In genomic region chr11:8702598-8702915, GRCh38 we compare ENCODE assay signal across 27 cellular contexts. TPM values are rescaled to one million over a fixed set of nuclear protein-coding genes. Genes with fewer than 3 reads are reported as not detected.
A peak's percentile ranks its signal among the peaks of the same experiment; 100 is the strongest.
DNase-seq lines count a peak whose midpoint lies in the region; ATAC-seq, FAIRE-seq and TF ChIP-seq lines count a peak whose summit lies in the region.
"Had no signal": no experiment of that assay in that cellular context is flagged by ENCODE, and none has a peak within 500 bp of the region (broad histone marks: within the 10 kb centered on the region; RNA-seq: fewer than 3 reads in every experiment).

No MANE protein-coding gene starts in this region.

- no peak overlapping the region for H3K4ac ChIP-seq in neuronal stem cell (ENCODE audit: low read length)

- H3K9me3 Mint-ChIP-seq in MCF 10A (ENCODE audit: unreplicated experiment) (peaks cover 5% of the 10 kb centered on the region), endodermal cell (no peaks in the 10 kb centered on the region), endothelial cell (ENCODE audit: unreplicated experiment) (no peaks in the 10 kb centered on the region)
- H3K9me3 Mint-ChIP-seq in CD8-positive, alpha-beta T cell = no peaks in the 10 kb centered on the region
- H3K9me3 Mint-ChIP-seq: CD8-positive, alpha-beta memory T cell had no signal

- no peak overlapping the region for H2BK15ac ChIP-seq in neuronal stem cell (ENCODE audit: low read length)

- H3K4me3 Mint-ChIP-seq in MCF 10A (ENCODE audit: unreplicated experiment) (no peak overlapping the region), endodermal cell (no peak overlapping the region), endothelial cell (ENCODE audit: unreplicated experiment) (no peak overlapping the region)
- no peak overlapping the region for H3K4me3 Mint-ChIP-seq in CD8-positive, alpha-beta T cell
- H3K4me3 Mint-ChIP-seq: B cell; CD8-positive, alpha-beta memory T cell had no signal

- H3K27me3 Mint-ChIP-seq in MCF 10A (ENCODE audit: insufficient read depth, unreplicated experiment) (no peaks in the 10 kb centered on the region), endodermal cell (ENCODE audit: insufficient read depth) (no peaks in the 10 kb centered on the region), endothelial cell (ENCODE audit: unreplicated experiment) (peaks cover 21% of the 10 kb centered on the region)
- H3K27me3 Mint-ChIP-seq in CD8-positive, alpha-beta T cell (ENCODE audit: low read depth) = no peaks in the 10 kb centered on the region
- H3K27me3 Mint-ChIP-seq: B cell had no signal

- CTCF ChIA-PET in MCF 10A (lab: Yijun Ruan, JAX) = no interaction called here
- CTCF ChIA-PET in CD8-positive, alpha-beta T cell (lab: Charles Lee) = no interaction called here

- no peak for TF ChIP-seq POLR2A in breast epithelium (IDR thresholded peaks at IDR 0.05)

- H3K36me3 ChIP-seq in breast epithelium = no peaks in the 10 kb centered on the region
- H3K36me3 ChIP-seq in endodermal cell (ENCODE audit: control insufficient read depth, insufficient read depth, low read length) = peaks cover 94% of the 10 kb centered on the region
- H3K36me3 ChIP-seq in neuronal stem cell (replicated peaks in 1 of 2; ENCODE audit: control insufficient read depth in 2 of 2, insufficient read depth in 2 of 2, low read length in 2 of 2) = peaks cover 42 to 96% of the 10 kb centered on the region in 2 donors
- H3K36me3 ChIP-seq in CD8-positive, alpha-beta T cell (ENCODE audit: insufficient read depth, low read length) = no peaks in the 10 kb centered on the region
- peaks cover 0 to 5% of the 10 kb centered on the region in 2 donors for H3K36me3 ChIP-seq in small intestine (ENCODE audit: control insufficient read depth in 2 of 2, insufficient read depth in 2 of 2, low read length in 2 of 2)

- TF ChIP-seq CTCF in breast epithelium (IDR thresholded peaks at IDR 0.05) (no peak), MCF 10A (IDR thresholded peaks at IDR 0.05; ENCODE audit: unreplicated experiment) (no peak), endodermal cell (conservative IDR thresholded peaks at IDR 0.05) (no peak), endothelial cell (IDR thresholded peaks at IDR 0.05; ENCODE audit: unreplicated experiment) (no peak)
- TF ChIP-seq CTCF in CD8-positive, alpha-beta T cell (IDR thresholded peaks at IDR 0.05) = no peak

- no peak overlapping the region for H2AFZ ChIP-seq in neuronal stem cell (ENCODE audit: low read length)
- H2AFZ ChIP-seq: PC-9 had no signal

- H4K8ac ChIP-seq in neuronal stem cell (ENCODE audit: low read depth, low read length) = no peak overlapping the region

- H3K36me3 Mint-ChIP-seq in MCF 10A (ENCODE audit: insufficient read depth, unreplicated experiment) (peaks cover 20% of the 10 kb centered on the region), endodermal cell (ENCODE audit: low read depth) (peaks cover 52% of the 10 kb centered on the region), endothelial cell (ENCODE audit: low read depth, unreplicated experiment) (peaks cover 58% of the 10 kb centered on the region)
- H3K36me3 Mint-ChIP-seq in CD8-positive, alpha-beta T cell = no peaks in the 10 kb centered on the region
- H3K36me3 Mint-ChIP-seq: CD8-positive, alpha-beta memory T cell had no signal

- no peak for ATAC-seq in CD8-positive, alpha-beta T cell

- no peak overlapping the region for H3K4me3 ChIP-seq in breast epithelium
- H3K4me3 ChIP-seq in endodermal cell (ENCODE audit: low read length) = no peak overlapping the region
- H3K4me3 ChIP-seq in neuronal stem cell (ENCODE audit: low read length in 2 of 2) = no peak overlapping the region
- H3K4me3 ChIP-seq in CD8-positive, alpha-beta T cell (ENCODE audit: low read depth, low read length) = no peak overlapping the region
- no peak overlapping the region for H3K4me3 ChIP-seq in small intestine (ENCODE audit: low read depth in 1 of 2, low read length in 2 of 2)
- H3K4me3 ChIP-seq: MG63, PC-9 had no signal

- H3K9ac ChIP-seq in endodermal cell (ENCODE audit: extremely low read depth, low read length, poor library complexity, severe bottlenecking) = no peak overlapping the region
- peak overlapping the region; percentile 27 for H3K9ac ChIP-seq in neuronal stem cell (ENCODE audit: low read depth, low read length, poor library complexity)

- H2AK5ac ChIP-seq in neuronal stem cell (ENCODE audit: low read depth, low read length) = no peak overlapping the region

- H4K91ac ChIP-seq in neuronal stem cell (ENCODE audit: low read depth, low read length, poor library complexity) = no peak overlapping the region

- H3K79me1 ChIP-seq in neuronal stem cell (ENCODE audit: low read depth, low read length) = peaks cover 4% of the 10 kb centered on the region

- H3K4me1 ChIP-seq in breast epithelium = peaks cover 5 to 7% of the 10 kb centered on the region in 2 donors
- peaks cover 20% of the 10 kb centered on the region for H3K4me1 ChIP-seq in endodermal cell (ENCODE audit: control insufficient read depth, insufficient read depth, low read length)
- H3K4me1 ChIP-seq in neuronal stem cell (ENCODE audit: control insufficient read depth in 2 of 2, insufficient read depth in 1 of 2, low read depth in 1 of 2, low read length in 2 of 2) = peaks cover 16 to 19% of the 10 kb centered on the region in 2 donors
- H3K4me1 ChIP-seq in CD8-positive, alpha-beta T cell (ENCODE audit: insufficient read depth, low read length) = no peaks in the 10 kb centered on the region
- H3K4me1 ChIP-seq in small intestine (ENCODE audit: control insufficient read depth in 2 of 2, insufficient read depth in 1 of 2, low read depth in 1 of 2, low read length in 1 of 2) = no peaks in the 10 kb centered on the region

- no peak overlapping the region for H2BK5ac ChIP-seq in neuronal stem cell (ENCODE audit: low read length)

- H3K27ac ChIP-seq in breast epithelium (peak overlapping the region; percentile 19 to 98), endodermal cell (ENCODE audit: low read depth, low read length) (no peak overlapping the region), neuronal stem cell (replicated peaks; ENCODE audit: low read length) (no peak overlapping the region), small intestine (ENCODE audit: low read depth in 1 of 2, low read length in 1 of 2) (no peak overlapping the region)
- H3K27ac ChIP-seq in CD8-positive, alpha-beta T cell (ENCODE audit: low read depth, low read length) = no peak overlapping the region
- H3K27ac ChIP-seq: 22Rv1, C4-2B, PC-9 had no signal

- H2BK12ac ChIP-seq in neuronal stem cell (ENCODE audit: low read length) = no peak overlapping the region

- no peak overlapping the region for H3K4me2 ChIP-seq in neuronal stem cell (ENCODE audit: insufficient read depth, low read length, poor library complexity, severe bottlenecking)
- H3K4me2 ChIP-seq: PC-9 had no signal

- no peak overlapping the region for H3K23ac ChIP-seq in neuronal stem cell (ENCODE audit: low read depth, low read length, poor library complexity)

- DNase-seq in breast epithelium (ENCODE audit: low spot score in 2 of 2) (no peak), MCF 10A (ENCODE audit: unreplicated experiment) (no peak), endodermal cell (no peak), neuronal stem cell (ENCODE audit: low spot score) (no peak), endothelial cell (ENCODE audit: low spot score) (no peak), OCI-M2 (lab: John Stamatoyannopoulos, UW; ENCODE audit: unreplicated experiment) (no peak), small intestine (no peak)
- no peak for DNase-seq in CD8-positive, alpha-beta T cell
- DNase-seq: CD8-positive, alpha-beta memory T cell; DMS153; DND-41; H7; KBM-7; MG63; NCI-H1105 treated with DMSO at 0.1 percent for 48 hours; NCI-H2029; NCI-H446 treated with DMSO at 0.1 percent for 48 hours; NCI-H526; NCI-H82; NK-92 treated with Interleukin-12 subunit alpha and Interleukin-12 subunit beta, amount 100 ng/mL, for 24 hours; PC-9; SHP77 had no signal

- BruUV-seq in MCF 10A (replicated peaks; lab: Mats Ljungman, UMichigan) = no TSS peak

- no peak overlapping the region for H3K27ac Mint-ChIP-seq in MCF 10A (ENCODE audit: low read depth, unreplicated experiment)
- peak overlapping the region; percentile 82 for H3K27ac Mint-ChIP-seq in endodermal cell
- H3K27ac Mint-ChIP-seq in endothelial cell (ENCODE audit: unreplicated experiment) = no peak overlapping the region
- H3K27ac Mint-ChIP-seq in CD8-positive, alpha-beta T cell = no peak overlapping the region
- H3K27ac Mint-ChIP-seq: B cell; CD8-positive, alpha-beta memory T cell had no signal

- H3K4me1 Mint-ChIP-seq in MCF 10A (ENCODE audit: insufficient read depth, unreplicated experiment) (no peaks in the 10 kb centered on the region), endodermal cell (peaks cover 41% of the 10 kb centered on the region), endothelial cell (ENCODE audit: unreplicated experiment) (peaks cover 57% of the 10 kb centered on the region)
- H3K4me1 Mint-ChIP-seq in CD8-positive, alpha-beta T cell (ENCODE audit: low read depth) = no peaks in the 10 kb centered on the region
- H3K4me1 Mint-ChIP-seq: CD8-positive, alpha-beta memory T cell had no signal

- POLR2A ChIA-PET in MCF 10A (lab: Yijun Ruan, JAX) = no interaction called here
- POLR2A ChIA-PET in CD8-positive, alpha-beta T cell (lab: Charles Lee) = no interaction called here

- H2BK120ac ChIP-seq in neuronal stem cell (ENCODE audit: low read depth, low read length) = no peak overlapping the region

- WGBS in endodermal cell (ENCODE audit: insufficient coverage in 1 of 2, insufficient read length in 1 of 2), 2 experiments = 94 to 96% methylated on average over 7 to 14 of the region's 14 CpGs
- no CpG with 5 or more reads among the region's 14 CpGs for WGBS in neuronal stem cell (ENCODE audit: extremely low coverage in 2 of 2, insufficient read length in 2 of 2, insufficient replicate concordance in 1 of 2), 2 donors
- 87 to 91% (median 90%) methylated on average over 14 of the region's 14 CpGs for WGBS in small intestine, 3 donors

- H3K27me3 ChIP-seq in breast epithelium (no peaks in the 10 kb centered on the region), endodermal cell (ENCODE audit: control insufficient read depth, insufficient read depth, low read length, poor library complexity, severe bottlenecking) (no peaks in the 10 kb centered on the region), neuronal stem cell (ENCODE audit: control insufficient read depth in 3 of 3, insufficient read depth in 3 of 3, low read depth in 1 of 3, low read length in 3 of 3) (no peaks in the 10 kb centered on the region), small intestine (ENCODE audit: control insufficient read depth in 2 of 2, insufficient read depth in 2 of 2, low read length in 2 of 2) (no peaks in the 10 kb centered on the region)
- H3K27me3 ChIP-seq in CD8-positive, alpha-beta T cell (ENCODE audit: insufficient read depth, low read length) = no peaks in the 10 kb centered on the region
- H3K27me3 ChIP-seq: MG63 had no signal

- H3K9me3 ChIP-seq in breast epithelium (no peaks in the 10 kb centered on the region), endodermal cell (ENCODE audit: control insufficient read depth, low read length) (no peaks in the 10 kb centered on the region), neuronal stem cell (replicated peaks in 1 of 2; ENCODE audit: control insufficient read depth in 2 of 2, insufficient read depth in 1 of 2, low read depth in 1 of 2, low read length in 2 of 2) (no peaks in the 10 kb centered on the region), small intestine (ENCODE audit: control insufficient read depth, low read depth) (no peaks in the 10 kb centered on the region)
- H3K9me3 ChIP-seq in CD8-positive, alpha-beta T cell (ENCODE audit: low read length) = no peaks in the 10 kb centered on the region
- H3K9me3 ChIP-seq: MG63 had no signal

- FAIRE-seq in small intestine (lab: Jason Lieb, UNC) = no peak
- FAIRE-seq: GM19239, HTR-8/SVneo had no signal

- no peak overlapping the region for H3K14ac ChIP-seq in neuronal stem cell (ENCODE audit: low read length)

- no peak overlapping the region for H3K18ac ChIP-seq in neuronal stem cell (ENCODE audit: low read length)

- intact Hi-C loops in breast epithelium (cut with DNase I; ENCODE audit: low total_unique reads) (loop anchor here (5.0 kb wide), 1 partner anchor 160 kb away; no protein-coding TSS in a partner anchor), MCF 10A (cut with micrococcal nuclease) (no loop called here)
- intact Hi-C loops in CD8-positive, alpha-beta T cell (cut with DNase I, micrococcal nuclease) = no loop called here

RNA-seq across cellular contexts. Expression of gene RPL27A, which starts 20.0 kb away (rescaled TPM):
- total RNA-seq in breast epithelium (1,000 to 10,000 TPM in 2 of 3 donors, 100 to 1,000 TPM in 1; 907 to 1,119 (median 1,000) TPM), MCF 10A (2022) (1,377 TPM in 2 replicates), endodermal cell (1,000 to 10,000 TPM; 1,114 to 1,791 TPM), endothelial cell (ENCODE audit: unreplicated experiment) (1,456 TPM)
- 2,532 TPM for polyA plus RNA-seq in endodermal cell (2013, experiment 1 of 2)
- polyA plus RNA-seq in endodermal cell (2013, experiment 2 of 2) = 2,350 TPM
- polyA plus RNA-seq in neuronal stem cell (2013, experiment 1 of 2) = 2,211 TPM
- polyA plus RNA-seq in neuronal stem cell (2013, experiment 2 of 2) = 2,173 TPM
- 1,000 to 10,000 TPM; 1,595 to 1,676 TPM for total RNA-seq in CD8-positive, alpha-beta T cell
- polyA plus RNA-seq in small intestine = 1,000 to 10,000 TPM; 2,503 to 4,316 (median 3,232) TPM

RNA-seq across cellular contexts. Expression of gene TRIM66, which starts 20.1 kb away (rescaled TPM):
- total RNA-seq in breast epithelium (10 to 100 TPM in 2 of 3 donors, 1 to 10 TPM in 1; 6.6 to 12.7 (median 11.5) TPM), MCF 10A (2022) (27.3 and 27.4 TPM in 2 replicates), endodermal cell (1 to 10 TPM; 4.3 to 4.6 TPM), endothelial cell (ENCODE audit: unreplicated experiment) (11.4 TPM)
- 7.1 TPM for polyA plus RNA-seq in endodermal cell (2013, experiment 1 of 2)
- polyA plus RNA-seq in endodermal cell (2013, experiment 2 of 2) = 3.7 TPM
- 1.3 TPM for polyA plus RNA-seq in neuronal stem cell (2013, experiment 1 of 2)
- 1.3 TPM for polyA plus RNA-seq in neuronal stem cell (2013, experiment 2 of 2)
- total RNA-seq in CD8-positive, alpha-beta T cell = 1 to 10 TPM; 8.6 to 9.1 TPM
- 1 to 10 TPM; 1.4 to 4.9 (median 3.1) TPM for polyA plus RNA-seq in small intestine

Comparison
In these comparisons a context has a peak if more than half of its experiments do, and no peak if none do; other contexts are left out.
1. H3K27ac ChIP-seq: peak in breast epithelium (2 of 2); none in endodermal cell (single experiment), neuronal stem cell (single experiment), CD8-positive, alpha-beta T cell (single experiment) and small intestine (0 of 2).